In the genomic region with DNA sequence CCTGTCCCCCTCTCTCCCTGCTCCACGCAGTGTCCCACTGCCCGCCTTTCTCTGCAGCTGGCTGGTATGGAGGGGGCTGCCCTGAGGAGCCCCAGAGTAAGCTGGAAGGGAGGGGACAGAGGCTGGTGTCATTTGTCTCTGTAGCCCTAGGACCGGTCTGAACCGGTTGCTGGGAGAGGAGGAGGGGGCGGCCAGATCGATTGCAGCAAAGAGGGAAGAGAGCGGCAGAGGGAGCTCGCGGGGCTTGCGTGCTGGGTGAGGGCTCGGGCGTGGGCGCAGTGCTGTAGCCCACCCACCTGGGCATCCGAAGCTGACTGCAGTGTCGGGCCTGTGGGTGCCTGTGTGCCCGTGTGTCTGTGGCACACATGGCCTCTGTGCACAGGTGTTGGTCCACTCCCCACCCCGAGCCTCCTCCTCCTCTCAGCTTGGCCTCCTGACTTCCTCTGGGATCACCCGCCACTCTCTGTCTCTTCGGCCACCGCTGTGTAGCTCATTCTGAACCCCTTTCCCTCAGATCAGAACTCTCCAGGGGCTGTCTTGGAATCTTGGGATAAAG, we compare ENCODE assay signal across 12 cellular contexts. TPM values are rescaled to one million over a fixed set of nuclear protein-coding genes. Genes with fewer than 3 reads are reported as not detected.
A peak's percentile ranks its signal among the peaks of the same experiment; 100 is the strongest.
DNase-seq lines count a peak whose midpoint lies in the region; ATAC-seq, FAIRE-seq and TF ChIP-seq lines count a peak whose summit lies in the region.
"Had no signal": no experiment of that assay in that cellular context is flagged by ENCODE, and none has a peak within 500 bp of the region (broad histone marks: within the 10 kb centered on the region; RNA-seq: fewer than 3 reads in every experiment).

No MANE protein-coding gene starts in this region.

- TF ChIP-seq EP300 in stomach (IDR thresholded peaks at IDR 0.05): no peak

- peaks cover 12% of the 10 kb centered on the region for H3K36me3 Mint-ChIP-seq in astrocyte (ENCODE audit: low read depth, unreplicated experiment)
- H3K36me3 Mint-ChIP-seq: IgD-negative memory B cell had no signal

- peaks cover 43% of the 10 kb centered on the region for H3K4me1 ChIP-seq in HUES6 (ENCODE audit: control insufficient read depth, insufficient read depth, low read length)
- H3K4me1 ChIP-seq in astrocyte (ENCODE audit: insufficient read depth, low read length): no peaks in the 10 kb centered on the region
- no peaks in the 10 kb centered on the region for H3K4me1 ChIP-seq in osteoblast (ENCODE audit: insufficient read depth, low read length)
- peaks cover 0 to 24% (median 17%) of the 10 kb centered on the region in 4 donors for H3K4me1 ChIP-seq in stomach

- H3K36me3 ChIP-seq in HUES6 (ENCODE audit: control insufficient read depth, insufficient read depth, low read length) (peaks cover 43% of the 10 kb centered on the region), astrocyte (ENCODE audit: insufficient read depth, low read length) (no peaks in the 10 kb centered on the region), osteoblast (ENCODE audit: insufficient read depth, low read length) (peaks cover 18% of the 10 kb centered on the region), stomach (peaks cover 34 to 100% (median 99%) of the 10 kb centered on the region in 4 donors)
- H3K36me3 ChIP-seq: neutrophil had no signal

- H3K4me2 ChIP-seq in astrocyte (ENCODE audit: low read length) (no peak overlapping the region), osteoblast (ENCODE audit: insufficient read depth, low read length) (no peak overlapping the region)

- no peaks in the 10 kb centered on the region for H3K27me3 ChIP-seq in HUES6 (ENCODE audit: control insufficient read depth, insufficient read depth, low read length)
- H3K27me3 ChIP-seq in astrocyte (ENCODE audit: insufficient read depth, low read length): no peaks in the 10 kb centered on the region
- H3K27me3 ChIP-seq in osteoblast (ENCODE audit: insufficient read depth, low read length): no peaks in the 10 kb centered on the region
- H3K27me3 ChIP-seq in stomach: no peaks in the 10 kb centered on the region
- H3K27me3 ChIP-seq: neutrophil had no signal

- H4K20me1 ChIP-seq in astrocyte (ENCODE audit: insufficient read depth, low read length): peaks cover 14% of the 10 kb centered on the region
- no peaks in the 10 kb centered on the region for H4K20me1 ChIP-seq in osteoblast (ENCODE audit: insufficient read depth, low read length)

- H3K79me2 ChIP-seq in astrocyte (ENCODE audit: insufficient read depth, low read length) (no peaks in the 10 kb centered on the region), osteoblast (ENCODE audit: insufficient read depth, low read length) (no peaks in the 10 kb centered on the region)

- TF ChIP-seq POLR2A in stomach (IDR thresholded peaks at IDR 0.05): no peak

- H3K9ac ChIP-seq in HUES6 (ENCODE audit: low read length): peak overlapping the region; percentile 63
- H3K9ac ChIP-seq in astrocyte (ENCODE audit: low read length): no peak overlapping the region

- FAIRE-seq in astrocyte (lab: Jason Lieb, UNC): no peak
- FAIRE-seq: D721Med, islet of Langerhans had no signal

- H3K4me3 ChIP-seq in HUES6 (ENCODE audit: low read depth, low read length) (peak overlapping the region; percentile 40), astrocyte (ENCODE audit: insufficient read depth, low read depth, low read length) (no peak overlapping the region), osteoblast (ENCODE audit: insufficient read depth, low read length) (no peak overlapping the region), stomach (no peak overlapping the region)

- H3K27ac Mint-ChIP-seq in astrocyte (ENCODE audit: unreplicated experiment): peak overlapping the region; percentile 89
- H3K27ac Mint-ChIP-seq: activated B cell treated with CpG ODN at 0.5 μM for 24 hours, IgD-negative memory B cell had no signal

- no peak for TF ChIP-seq CTCF in astrocyte (IDR thresholded peaks at IDR 0.05; ENCODE audit: insufficient read depth, low read depth, low read length)
- no peak for TF ChIP-seq CTCF in osteoblast (IDR thresholded peaks at IDR 0.05; ENCODE audit: extremely low read depth, low read depth, low read length)
- no peak for TF ChIP-seq CTCF in stomach (IDR thresholded peaks at IDR 0.05)

- H2AFZ ChIP-seq in astrocyte (ENCODE audit: low read depth, low read length): no peak overlapping the region
- H2AFZ ChIP-seq in osteoblast (ENCODE audit: low read length): no peak overlapping the region

- intact Hi-C loops in stomach (cut with DNase I; ENCODE audit: low total_unique reads): no loop called here

- no peak overlapping the region for H3K4me3 Mint-ChIP-seq in astrocyte (ENCODE audit: unreplicated experiment)
- H3K4me3 Mint-ChIP-seq: activated B cell treated with CpG ODN at 0.5 μM for 24 hours, IgD-negative memory B cell had no signal

- H3K9me3 Mint-ChIP-seq in astrocyte (ENCODE audit: unreplicated experiment): no peaks in the 10 kb centered on the region
- H3K9me3 Mint-ChIP-seq: activated B cell treated with CpG ODN at 0.5 μM for 24 hours, IgD-negative memory B cell had no signal

- WGBS in stomach, 5 donors: 71 to 78% (median 74%) methylated on average over 16 to 20 of the region's 20 CpGs

- ATAC-seq in HG02840 (IDR thresholded peaks at IDR 0.05; ENCODE audit: low FRiP score, unreplicated experiment): no peak

- H3K27ac ChIP-seq in HUES6 (ENCODE audit: low read depth, low read length) (peak overlapping the region; percentile 78), astrocyte (ENCODE audit: low read depth, low read length) (no peak overlapping the region), osteoblast (ENCODE audit: low read depth, low read length) (no peak overlapping the region), stomach (no peak overlapping the region)
- H3K27ac ChIP-seq: neutrophil had no signal

- H3K4me1 Mint-ChIP-seq in astrocyte (ENCODE audit: low read depth, unreplicated experiment): peaks cover 16% of the 10 kb centered on the region
- H3K4me1 Mint-ChIP-seq: activated B cell treated with CpG ODN at 0.5 μM for 24 hours had no signal

- no peaks in the 10 kb centered on the region for H3K27me3 Mint-ChIP-seq in astrocyte (ENCODE audit: low read depth, unreplicated experiment)
- H3K27me3 Mint-ChIP-seq: activated B cell treated with CpG ODN at 0.5 μM for 24 hours, IgD-negative memory B cell had no signal

- no peaks in the 10 kb centered on the region for H3K9me3 ChIP-seq in HUES6 (ENCODE audit: control insufficient read depth, insufficient read depth, low read depth, low read length)
- no peaks in the 10 kb centered on the region for H3K9me3 ChIP-seq in astrocyte (ENCODE audit: insufficient read depth, low read depth, low read length)
- no peaks in the 10 kb centered on the region for H3K9me3 ChIP-seq in osteoblast (ENCODE audit: low read depth, low read length)
- no peaks in the 10 kb centered on the region for H3K9me3 ChIP-seq in stomach
- H3K9me3 ChIP-seq: neutrophil had no signal

- DNase-seq in NCI-H345 (lab: John Stamatoyannopoulos, UW): peak; percentile 81
- no peak for DNase-seq in astrocyte (ENCODE audit: low read depth)
- DNase-seq in osteoblast (ENCODE audit: insufficient read length, low spot score, missing footprints): peak; percentile 51
- no peak for DNase-seq in stomach
- no peak for DNase-seq in globus pallidus (ENCODE audit: low spot score)
- DNase-seq: activated B cell treated with CpG ODN at 0.5 μM for 24 hours had no signal

RNA-seq across cellular contexts. Expression of a gene that starts 50.7 kb away (rescaled TPM):
- total RNA-seq in astrocyte (33.4 and 33.7 TPM in 2 replicates), osteoblast (22.1 and 22.4 TPM in 2 replicates), stomach (100 to 1,000 TPM in 1 of 5 donors, 10 to 100 TPM in 4; 31.6 to 471 (median 69.8) TPM)
- 10 to 100 TPM; 40.7 to 47.4 (median 47.2) TPM for polyA plus RNA-seq in stomach

Comparison
In these comparisons a context has a peak if more than half of its experiments do, and no peak if none do; other contexts are left out.
1. DNase-seq: peak in NCI-H345 (single experiment) and osteoblast (single experiment); none in astrocyte (single experiment), stomach (single experiment) and globus pallidus (single experiment).